Comparison of ENCODE assay signal across 8 cellular contexts in genomic region chr12:58540480-58541299, GRCh38.
DNase-seq lines count a peak whose midpoint lies in the region; ATAC-seq and TF ChIP-seq lines count a peak whose summit lies in the region.

No MANE protein-coding gene starts in this region.

- intact Hi-C loops in left ventricle myocardium superior (cut with micrococcal nuclease) = loop anchor here (10.0 kb wide), 1 partner anchor 604 kb away; no protein-coding TSS in a partner anchor

- peak overlapping the region; percentile 74 for H3K9ac ChIP-seq in adipocyte (ENCODE audit: low read length)

- CTCF ChIA-PET in AG04449 (lab: Yijun Ruan, JAX) = interaction anchor here (0.6 to 6.8 kb wide), 64 partner anchors 9 to 627 kb away, joined by 3 to 108 read pairs (median 4); partner anchors contain the start of gene LRIG3

- TF ChIP-seq CTCF in AG04449 (IDR thresholded peaks at IDR 0.05; ENCODE audit: insufficient read depth, low read length, missing control alignments) (peak; percentile 85), GM13977 (IDR thresholded peaks at IDR 0.05; ENCODE audit: extremely low read depth, insufficient read depth, missing control alignments) (peak; percentile 66), retinal pigment epithelial cell (conservative IDR thresholded peaks at IDR 0.05; ENCODE audit: low read depth, low read length) (peak; percentile 86)

- no peaks in the 10 kb centered on the region for H3K9me3 ChIP-seq in adipocyte (ENCODE audit: control insufficient read depth, low read length)

- H3K4me3 ChIP-seq in AG04449 (ENCODE audit: low read depth, low read length) (no peak overlapping the region), adipocyte (ENCODE audit: low read length) (peak overlapping the region; percentile 6), retinal pigment epithelial cell (ENCODE audit: low read length) (no peak overlapping the region)

- ATAC-seq in HG03354 (IDR thresholded peaks at IDR 0.05; ENCODE audit: poor library complexity, severe bottlenecking, unreplicated experiment) (peak; percentile 86), left ventricle myocardium superior (peak; percentile 87), GM19328 (IDR thresholded peaks at IDR 0.05; ENCODE audit: unreplicated experiment) (no peak)

- H3K36me3 ChIP-seq in adipocyte (ENCODE audit: control insufficient read depth, insufficient read depth, low read length, severe bottlenecking) = no peaks in the 10 kb centered on the region

- no peaks in the 10 kb centered on the region for H3K27me3 ChIP-seq in adipocyte (replicated peaks; ENCODE audit: control insufficient read depth, insufficient read depth, low read length)

- peaks cover 19% of the 10 kb centered on the region for H3K4me1 ChIP-seq in adipocyte (ENCODE audit: control insufficient read depth, insufficient read depth, low read length)

- in situ Hi-C loops in GM13977 (cut with MboI; ENCODE audit: low pct_unique_long_range_greater_than_20kb, low sequenced_read_pairs, unreplicated experiment) = loop anchor here (25.0 kb wide), 1 partner anchor 622 kb away; no protein-coding TSS in a partner anchor

- DNase-seq in AG04449 (ENCODE audit: low read depth, low spot score) (peak; percentile 54), GM13977 (ENCODE audit: low spot score) (no peak), NCI-H510A treated with DMSO at 0.1 percent for 48 hours (lab: John Stamatoyannopoulos, UW) (peak; percentile 85), adipocyte (ENCODE audit: low read depth) (peak; percentile 93), left ventricle myocardium superior (peak; percentile 63), retinal pigment epithelial cell (ENCODE audit: low read depth) (peak; percentile 65)

- POLR2A ChIA-PET in AG04449 (lab: Yijun Ruan, JAX) = interaction anchor here (0.6 to 1.7 kb wide), 5 partner anchors 35 to 575 kb away, joined by 3 to 4 read pairs (median 3); no protein-coding TSS in a partner anchor
